In the genomic region with DNA sequence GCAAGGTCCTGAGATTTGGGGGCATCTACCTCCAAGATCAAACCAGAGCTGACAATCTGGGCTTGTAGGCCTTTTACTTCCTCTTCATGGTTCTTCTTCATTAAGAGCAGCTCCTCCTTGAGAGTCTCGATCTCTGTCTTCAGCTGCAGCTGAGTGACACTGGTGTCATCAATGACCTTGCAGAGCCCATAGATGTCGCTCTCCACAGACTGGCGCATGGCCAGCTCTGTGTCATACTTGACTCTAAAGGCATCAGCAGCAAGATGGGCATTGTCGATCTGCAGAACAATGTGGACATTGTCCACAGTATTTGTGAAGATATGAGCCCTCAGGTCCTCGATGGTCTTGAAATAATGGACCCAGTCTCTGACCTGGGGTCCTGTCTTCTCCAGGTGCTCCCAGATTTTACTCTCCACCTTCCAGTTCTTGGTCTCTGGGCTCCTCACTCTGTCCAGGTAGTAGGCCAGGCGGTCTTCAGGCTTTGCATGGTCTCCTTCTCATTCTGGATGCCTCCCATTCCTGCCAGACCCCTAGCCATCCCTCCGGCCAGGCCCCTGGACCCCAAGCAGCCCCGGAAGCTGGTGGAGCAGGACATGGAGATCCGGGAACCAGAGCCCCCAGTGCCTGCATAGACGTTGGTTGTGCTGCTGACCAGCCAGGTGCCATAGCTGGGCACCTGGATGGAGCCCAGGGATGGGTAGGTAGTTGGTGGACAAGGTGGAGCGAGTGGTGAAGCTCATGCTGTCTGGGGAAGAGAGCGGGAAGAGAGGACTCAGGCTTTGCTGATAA, we compare ENCODE assay signal across 23 cellular contexts.
A peak's percentile ranks its signal among the peaks of the same experiment; 100 is the strongest.
DNase-seq lines count a peak whose midpoint lies in the region; FAIRE-seq and TF ChIP-seq lines count a peak whose summit lies in the region.
"Had no signal": no experiment of that assay in that cellular context is flagged by ENCODE, and none has a peak within 500 bp of the region (broad histone marks: within the 10 kb centered on the region; RNA-seq: fewer than 3 reads in every experiment).

No MANE protein-coding gene starts in this region.

- 0 out of 2 replicates have a peak, but pooled peaks have one; percentile 5 for TF ChIP-seq CTCF in LNCaP clone FGC (IDR thresholded peaks at IDR 0.05; ENCODE audit: control insufficient read depth, extremely low read depth, insufficient read depth)
- TF ChIP-seq CTCF in kidney (IDR thresholded peaks at IDR 0.05; ENCODE audit: borderline replicate concordance, extremely low read depth, insufficient read depth): no peak
- no peak for TF ChIP-seq CTCF in thyroid gland (IDR thresholded peaks at IDR 0.05)

- peaks cover 5 to 12% of the 10 kb centered on the region in 2 donors for H3K9me3 ChIP-seq in kidney (ENCODE audit: control insufficient read depth in 1 of 2, low read length in 2 of 2)
- H3K9me3 ChIP-seq in effector memory CD4-positive, alpha-beta T cell (ENCODE audit: control insufficient read depth, low read length): no peaks in the 10 kb centered on the region
- H3K9me3 ChIP-seq in thyroid gland: no peaks in the 10 kb centered on the region

- 94 to 97% methylated on average over 12 of the region's 12 CpGs for WGBS in thyroid gland, 2 donors

- FAIRE-seq in kidney (lab: Jason Lieb, UNC): no peak
- FAIRE-seq: GM12878, HepG2 had no signal

- no peaks in the 10 kb centered on the region for H3K27me3 ChIP-seq in effector memory CD4-positive, alpha-beta T cell (replicated peaks; ENCODE audit: control insufficient read depth, insufficient read depth, low read length, poor library complexity, severe bottlenecking)
- no peaks in the 10 kb centered on the region for H3K27me3 ChIP-seq in thyroid gland
- H3K27me3 ChIP-seq: Peyer's patch, SJCRH30 had no signal

- DNase-seq in DMS 273 (lab: John Stamatoyannopoulos, UW; ENCODE audit: unreplicated experiment) (peak; percentile 0), DMS 273 treated with DMSO at 0.1 percent for 48 hours (lab: John Stamatoyannopoulos, UW) (no peak), LNCaP clone FGC (ENCODE audit: low read depth) (no peak), RPMI8226 (peak; percentile 43), kidney (peak; percentile 33), NCI-H1694 (lab: John Stamatoyannopoulos, UW) (no peak), thyroid gland (no peak)
- no peak for DNase-seq in effector memory CD4-positive, alpha-beta T cell
- DNase-seq: 8988T, DMS79 treated with DMSO at 0.1 percent for 48 hours, GOT3, HCEC 1CT, NCI-H1417 treated with DMSO at 0.1 percent for 48 hours, NCI-H1930, NCI-H226, NCI-H510A treated with DMSO at 0.1 percent for 48 hours, NCI-H748 treated with DMSO at 0.1 percent for 48 hours, Peyer's patch, SJCRH30, T-helper 1 cell had no signal

- no peak overlapping the region for H3K9ac ChIP-seq in kidney (ENCODE audit: low read length in 2 of 2)

- H3K27ac ChIP-seq in kidney (ENCODE audit: low read depth in 2 of 2, low read length in 2 of 2): no peak overlapping the region
- H3K27ac ChIP-seq in effector memory CD4-positive, alpha-beta T cell (ENCODE audit: insufficient read depth, low read length, poor library complexity, severe bottlenecking): no peak overlapping the region
- no peak overlapping the region for H3K27ac ChIP-seq in thyroid gland
- H3K27ac ChIP-seq: HL-60, Peyer's patch, SJCRH30 had no signal

- H3K4me3 ChIP-seq in LNCaP clone FGC (ENCODE audit: low read depth, low read length) (no peak overlapping the region), kidney (ENCODE audit: low read length in 2 of 2) (no peak overlapping the region), thyroid gland (replicated peaks in 1 of 3) (no peak overlapping the region)
- H3K4me3 ChIP-seq in effector memory CD4-positive, alpha-beta T cell (ENCODE audit: insufficient read depth, low read depth, low read length, poor library complexity, severe bottlenecking): no peak overlapping the region
- H3K4me3 ChIP-seq: GM12878, Peyer's patch, SJCRH30 had no signal

- no peak for TF ChIP-seq POLR2A in thyroid gland (IDR thresholded peaks at IDR 0.05)

- intact Hi-C loops in kidney (cut with DNase I) (no loop called here), thyroid gland (cut with DNase I) (no loop called here)

- no peaks in the 10 kb centered on the region for H3K36me3 ChIP-seq in kidney (ENCODE audit: control insufficient read depth in 1 of 2, insufficient read depth in 2 of 2, low read length in 2 of 2)
- no peaks in the 10 kb centered on the region for H3K36me3 ChIP-seq in effector memory CD4-positive, alpha-beta T cell (ENCODE audit: control insufficient read depth, insufficient read depth, low read length)
- H3K36me3 ChIP-seq in thyroid gland: no peaks in the 10 kb centered on the region
- H3K36me3 ChIP-seq: Peyer's patch, SJCRH30 had no signal

- H3K4me1 ChIP-seq in kidney (ENCODE audit: control insufficient read depth in 1 of 2, insufficient read depth in 1 of 2, low read depth in 1 of 2, low read length in 2 of 2) (no peaks in the 10 kb centered on the region), thyroid gland (no peaks in the 10 kb centered on the region)
- no peaks in the 10 kb centered on the region for H3K4me1 ChIP-seq in effector memory CD4-positive, alpha-beta T cell (ENCODE audit: control insufficient read depth, insufficient read depth, low read length, poor library complexity, severe bottlenecking)
- H3K4me1 ChIP-seq: Peyer's patch, SJCRH30 had no signal

Comparison
In these comparisons a context has a peak if more than half of its experiments do, and no peak if none do; other contexts are left out.
1. DNase-seq: peak in DMS 273 (single experiment), RPMI8226 (single experiment) and kidney (single experiment); none in DMS 273 treated with DMSO at 0.1 percent for 48 hours (single experiment), LNCaP clone FGC (single experiment), effector memory CD4-positive, alpha-beta T cell (0 of 3), NCI-H1694 (single experiment) and thyroid gland (0 of 2).